ENCODE assay signal across 8 cellular contexts in the genomic region with DNA sequence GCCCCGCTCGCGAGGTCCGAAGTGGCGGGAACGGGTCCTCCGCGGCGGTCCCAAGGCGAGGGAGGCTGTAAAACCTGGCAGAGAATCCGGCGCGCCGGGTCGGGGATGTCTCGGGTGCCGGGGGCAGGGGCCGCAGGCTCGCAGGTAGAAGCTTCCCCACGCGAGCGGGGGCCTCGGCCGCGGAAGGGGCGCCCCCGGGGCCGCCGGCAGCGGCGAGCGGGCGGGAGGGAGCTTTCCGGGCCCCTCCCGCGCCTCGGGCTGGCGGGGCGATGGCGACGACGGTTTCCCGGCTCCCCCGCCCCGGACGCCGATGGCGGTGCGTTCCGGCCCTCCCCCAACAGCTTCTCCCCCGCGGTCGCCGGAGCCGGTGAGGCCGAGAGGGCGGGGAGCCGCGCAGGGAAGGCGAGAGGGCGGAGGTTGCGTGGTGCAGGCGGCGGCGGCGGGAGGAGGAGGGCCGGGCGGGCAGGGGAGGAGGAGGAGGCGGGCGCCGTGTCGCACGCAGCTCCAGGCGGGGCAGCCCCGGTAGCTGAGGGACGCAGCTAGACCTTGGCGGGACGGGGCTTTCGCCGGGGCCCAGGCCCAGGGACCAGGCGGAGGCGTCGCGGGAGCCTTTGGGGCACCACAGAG. TPM values are rescaled to one million over a fixed set of nuclear protein-coding genes. Genes with fewer than 3 reads are reported as not detected.
DNase-seq lines count a peak whose midpoint lies in the region; ATAC-seq and TF ChIP-seq lines count a peak whose summit lies in the region.

TSS of gene CUL1 (plus strand) at position 507 of the 627 bp plus-strand sequence. CDS start 31,220 bp downstream, outside the sequence.

- H3K4me1 ChIP-seq in Peyer's patch (peaks cover 0 to 31% (median 6%) of the 10 kb centered on the region in 4 donors), stomach smooth muscle (ENCODE audit: control insufficient read depth, insufficient read depth, low read length) (peaks cover 17% of the 10 kb centered on the region)

- H3K9me2 ChIP-seq in neural cell (ENCODE audit: insufficient read depth, low read length), result no peaks in the 10 kb centered on the region

- H3K9me3 ChIP-seq in Peyer's patch (no peaks in the 10 kb centered on the region), neural cell (ENCODE audit: low read length) (no peaks in the 10 kb centered on the region), stomach smooth muscle (ENCODE audit: control insufficient read depth in 2 of 2, low read length in 2 of 2) (no peaks in the 10 kb centered on the region)

- no peaks in the 10 kb centered on the region for H3F3A ChIP-seq in neural cell (ENCODE audit: insufficient read depth, low read length, poor library complexity, severe bottlenecking)

- H3K9ac ChIP-seq in neural cell (ENCODE audit: low read length) (peak within 1 kb of the TSS; percentile 89), stomach smooth muscle (ENCODE audit: low read length in 2 of 2) (peak within 1 kb of the TSS; percentile 87)

- peak; percentile 28 for TF ChIP-seq EP300 in neural cell (conservative IDR thresholded peaks at IDR 0.05; ENCODE audit: poor library complexity, severe bottlenecking)

- peak within 1 kb of the TSS; percentile 92 for H2AFZ ChIP-seq in neural cell (ENCODE audit: low read depth, low read length)

- H3K4me3 ChIP-seq in Peyer's patch (peak within 1 kb of the TSS; percentile 92 to 97 (median 96)), fibroblast of the aortic adventitia (ENCODE audit: low read depth, low read length) (peak within 1 kb of the TSS; percentile 76), neural cell (ENCODE audit: low read length) (peak within 1 kb of the TSS; percentile 86), stomach smooth muscle (ENCODE audit: low read length in 2 of 2) (peak within 1 kb of the TSS; percentile 83 to 86)

- DNase-seq in DMS153 (lab: John Stamatoyannopoulos, UW) (peak; percentile 58), HUDEP-2 (lab: John Stamatoyannopoulos, UW; ENCODE audit: unreplicated experiment in 76 of 76) (peak in 69 of 76 experiments; percentile 15 to 83 (median 63)), Peyer's patch (peak; percentile 79 to 93 (median 92)), fibroblast of the aortic adventitia (ENCODE audit: low read depth) (peak; percentile 56)
- peak; percentile 80 for DNase-seq in activated T-helper 9 cell treated with anti-CD3 and anti-CD28 coated beads, Interleukin-2, amount 50 U/mL, for 16 hours (ENCODE audit: low read depth)

- H4K20me1 ChIP-seq in neural cell (ENCODE audit: insufficient read depth), result no peaks in the 10 kb centered on the region

- peak; percentile 64 to 68 for TF ChIP-seq POLR2A in Peyer's patch (IDR thresholded peaks at IDR 0.05)

- peak within 1 kb of the TSS; percentile 96 to 99 (median 98) for H3K27ac ChIP-seq in Peyer's patch
- peak within 1 kb of the TSS; percentile 75 for H3K27ac ChIP-seq in neural cell (ENCODE audit: low read length)
- peak within 1 kb of the TSS; percentile 80 for H3K27ac ChIP-seq in stomach smooth muscle (ENCODE audit: low read length)

- TF ChIP-seq RAD21 in neural cell (conservative IDR thresholded peaks at IDR 0.05), result peak; percentile 8

- H3K36me3 ChIP-seq in Peyer's patch, result no peaks in the 10 kb centered on the region
- H3K36me3 ChIP-seq in neural cell (ENCODE audit: insufficient read depth, low read length), result no peaks in the 10 kb centered on the region
- H3K36me3 ChIP-seq in stomach smooth muscle (ENCODE audit: control insufficient read depth in 2 of 2, insufficient read depth in 2 of 2, low read length in 2 of 2), result no peaks in the 10 kb centered on the region

- H3K27me3 ChIP-seq in Peyer's patch (no peaks in the 10 kb centered on the region), neural cell (ENCODE audit: insufficient read depth, low read depth, low read length) (no peaks in the 10 kb centered on the region), stomach smooth muscle (ENCODE audit: control insufficient read depth in 1 of 2, insufficient read depth in 2 of 2, low read length in 2 of 2) (no peaks in the 10 kb centered on the region)

- peak; percentile 64 for ATAC-seq in GM21381 (IDR thresholded peaks at IDR 0.05; ENCODE audit: unreplicated experiment)

- H3K4me2 ChIP-seq in neural cell (ENCODE audit: low read length), result peak within 1 kb of the TSS; percentile 83

- TF ChIP-seq CTCF in Peyer's patch (IDR thresholded peaks at IDR 0.05) (no peak), fibroblast of the aortic adventitia (IDR thresholded peaks at IDR 0.05; ENCODE audit: insufficient read depth, low read length) (no peak), neural cell (IDR thresholded peaks at IDR 0.05; ENCODE audit: poor library complexity, severe bottlenecking) (no peak)

- H3K79me2 ChIP-seq in neural cell (replicated peaks; ENCODE audit: insufficient read depth, low read length), result peaks cover 51% of the 10 kb centered on the region

TF ChIP-seq in neural cell, 6 proteins besides CTCF, POLR2A, EP300 and RAD21:
- TF ChIP-seq TAF1 (IDR thresholded peaks at IDR 0.05; ENCODE audit: low read depth) (no peak), REST (IDR thresholded peaks at IDR 0.05; ENCODE audit: borderline replicate concordance) (no peak), MXI1 (conservative IDR thresholded peaks at IDR 0.05; ENCODE audit: poor library complexity, severe bottlenecking) (peak; percentile 9), POLR2AphosphoS5 (IDR thresholded peaks at IDR 0.05) (peak; percentile 80), SMC3 (conservative IDR thresholded peaks at IDR 0.05; ENCODE audit: poor library complexity) (no peak), EZH2 (IDR thresholded peaks at IDR 0.05; ENCODE audit: borderline replicate concordance, insufficient read depth, low read length, poor library complexity, severe bottlenecking) (no peak)
TF ChIP-seq in neural cell: peak in this region for 2.

RNA-seq across cellular contexts. Expression of gene CUL1, which starts in this region (rescaled TPM):
- total RNA-seq in Peyer's patch (10 to 100 TPM; 29.5 to 86.6 (median 35.8) TPM), fibroblast of the aortic adventitia (ENCODE audit: low replicate concordance) (19.8 and 49.0 TPM in 2 replicates)
- 75.7 and 77.5 TPM in 2 replicates for polyA plus RNA-seq in neural cell
- polyA minus RNA-seq in neural cell, result 72.3 and 82.4 TPM in 2 replicates

Comparison
In these comparisons a context has a peak if more than half of its experiments do, and no peak if none do; other contexts are left out.
1. Peak in every context shown above with its lines: DNase-seq, ATAC-seq, H3K4me3 ChIP-seq and H3K27ac ChIP-seq.